Comparison of ENCODE assay signal across 8 cellular contexts in the genomic region with DNA sequence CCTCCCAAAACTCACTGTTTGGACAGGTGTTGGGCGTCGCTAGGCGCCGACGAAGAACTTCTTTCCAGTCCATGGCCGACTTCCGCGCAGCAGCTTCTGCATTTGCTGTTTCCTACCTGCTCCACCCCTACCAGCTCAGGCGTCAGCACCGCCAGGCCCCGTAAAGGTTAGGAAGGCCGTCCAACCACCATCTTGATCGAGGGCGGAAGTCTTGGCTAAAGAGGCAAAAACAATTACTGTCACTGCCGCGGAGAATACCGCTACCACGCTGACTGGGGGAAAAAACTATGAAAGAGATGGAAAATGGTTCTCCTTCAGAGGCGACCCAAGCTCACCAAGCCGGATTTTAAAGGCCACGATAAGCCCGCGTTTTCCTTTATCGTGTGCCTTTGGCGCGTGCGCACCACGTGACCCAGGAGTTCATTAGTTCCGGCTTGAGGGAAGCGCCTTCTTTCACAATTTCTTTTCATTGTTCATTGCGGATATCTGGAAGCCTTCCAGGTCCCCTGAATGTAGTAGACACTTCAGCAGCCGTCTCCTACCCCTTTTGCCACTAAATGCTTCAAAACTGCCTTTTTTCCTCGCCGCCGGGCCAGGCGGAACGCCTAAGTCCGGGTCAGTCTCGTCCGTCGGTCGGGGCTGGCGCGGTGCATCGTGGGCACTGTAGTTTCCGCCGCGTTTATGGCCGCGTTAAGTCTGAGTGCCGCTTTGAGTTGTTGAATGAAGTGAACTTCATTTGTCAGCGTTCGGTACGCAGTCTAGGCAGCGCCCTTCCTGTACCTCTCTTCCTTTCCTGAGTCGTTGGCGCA. TPM values are rescaled to one million over a fixed set of nuclear protein-coding genes. Genes with fewer than 3 reads are reported as not detected.
DNase-seq lines count a peak whose midpoint lies in the region; ATAC-seq and TF ChIP-seq lines count a peak whose summit lies in the region.

Gene PPP2R3C (minus strand): TSS at position 104 of the 809 bp plus-strand sequence. CDS start 31 bp downstream, at position 73.
Gene PRORP (plus strand): TSS at position 666 of the 809 bp plus-strand sequence. CDS start 694 bp downstream, outside the sequence.

- peak; percentile 93 for DNase-seq in GM13976 (ENCODE audit: low spot score)
- DNase-seq in NCI-H146 treated with DMSO at 0.1 percent for 48 hours (lab: John Stamatoyannopoulos, UW; ENCODE audit: unreplicated experiment) = peak; percentile 78
- peak; percentile 98 for DNase-seq in amniotic epithelial cell (ENCODE audit: low read depth)
- peak; percentile 91 for DNase-seq in left cardiac atrium
- DNase-seq in posterior vena cava (ENCODE audit: low spot score) = peak; percentile 97
- DNase-seq in upper lobe of right lung = peak; percentile 96

- H3K4me3 ChIP-seq in upper lobe of right lung = peak within 1 kb of the TSS; percentile 78

- peak within 1 kb of the TSS; percentile 99 for H3K27ac ChIP-seq in upper lobe of right lung

- H3K4me1 ChIP-seq in upper lobe of right lung = peaks cover 23% of the 10 kb centered on the region

- H3K27me3 ChIP-seq in upper lobe of right lung = no peaks in the 10 kb centered on the region

- no peaks in the 10 kb centered on the region for H3K36me3 ChIP-seq in upper lobe of right lung

- no peaks in the 10 kb centered on the region for H3K9me3 ChIP-seq in upper lobe of right lung

- TF ChIP-seq CTCF in GM13976 (IDR thresholded peaks at IDR 0.05; ENCODE audit: borderline replicate concordance, control extremely low read depth, extremely low read depth, insufficient read depth, missing control alignments) (no peak), upper lobe of right lung (IDR thresholded peaks at IDR 0.05) (no peak)

- intact Hi-C loops in T-helper 1 cell treated with Interleukin-12 subunit alpha and Interleukin-12 subunit beta and Interleukin-4 antibody, amounts not matched to agents 30 ng/mL and 1 ng/mL, for 36 hours (cut with micrococcal nuclease) = loop anchor here (1.0 to 5.0 kb wide), 17 partner anchors 39 to 704 kb away; partner anchors contain the start of genes BRMS1L, CFL2, EAPP and FAM177A1
- intact Hi-C loops in left cardiac atrium (cut with DNase I) (loop anchor here in 1 of 2 donors (2.0 kb wide), 1 partner anchor 75 kb away; the partner anchor contains the start of gene FAM177A1), posterior vena cava (cut with DNase I) (loop anchor here in 1 of 2 donors (10.0 kb wide), 1 partner anchor 293 kb away; no protein-coding TSS in a partner anchor), upper lobe of right lung (cut with DNase I) (no loop called here)

- in situ Hi-C loops in GM13976 (cut with MboI; ENCODE audit: low sequenced_read_pairs, unreplicated experiment) = no loop called here

- peak; percentile 86 for ATAC-seq in HG02870 (IDR thresholded peaks at IDR 0.05; ENCODE audit: unreplicated experiment)
- ATAC-seq in left cardiac atrium = peak; percentile 94 to 96
- peak; percentile 95 for ATAC-seq in upper lobe of right lung

RNA-seq across cellular contexts. Expression of gene PPP2R3C, which starts in this region (rescaled TPM):
- 43.1 and 44.2 TPM in 2 replicates for total RNA-seq in T-helper 1 cell treated with Interleukin-12 subunit alpha and Interleukin-12 subunit beta and Interleukin-4 antibody, amounts not matched to agents 30 ng/mL and 1 ng/mL, for 36 hours
- total RNA-seq in left cardiac atrium = 10 to 100 TPM; 24.4 to 24.6 TPM
- total RNA-seq in posterior vena cava = 10 to 100 TPM; 41.6 to 49.8 TPM
- total RNA-seq in upper lobe of right lung = 34.2 TPM

RNA-seq across cellular contexts. Expression of gene PRORP, which starts in this region (rescaled TPM):
- 38.7 and 43.2 TPM in 2 replicates for total RNA-seq in T-helper 1 cell treated with Interleukin-12 subunit alpha and Interleukin-12 subunit beta and Interleukin-4 antibody, amounts not matched to agents 30 ng/mL and 1 ng/mL, for 36 hours
- total RNA-seq in left cardiac atrium = 10 to 100 TPM; 17.1 to 20.0 TPM
- total RNA-seq in posterior vena cava = 10 to 100 TPM; 19.1 to 21.7 TPM
- total RNA-seq in upper lobe of right lung = 22.2 TPM

Comparison
In these comparisons a context has a peak if more than half of its experiments do, and no peak if none do; other contexts are left out.
1. Peak in every context shown above with its lines: DNase-seq, ATAC-seq, H3K4me3 ChIP-seq and H3K27ac ChIP-seq.